In the genomic region with DNA sequence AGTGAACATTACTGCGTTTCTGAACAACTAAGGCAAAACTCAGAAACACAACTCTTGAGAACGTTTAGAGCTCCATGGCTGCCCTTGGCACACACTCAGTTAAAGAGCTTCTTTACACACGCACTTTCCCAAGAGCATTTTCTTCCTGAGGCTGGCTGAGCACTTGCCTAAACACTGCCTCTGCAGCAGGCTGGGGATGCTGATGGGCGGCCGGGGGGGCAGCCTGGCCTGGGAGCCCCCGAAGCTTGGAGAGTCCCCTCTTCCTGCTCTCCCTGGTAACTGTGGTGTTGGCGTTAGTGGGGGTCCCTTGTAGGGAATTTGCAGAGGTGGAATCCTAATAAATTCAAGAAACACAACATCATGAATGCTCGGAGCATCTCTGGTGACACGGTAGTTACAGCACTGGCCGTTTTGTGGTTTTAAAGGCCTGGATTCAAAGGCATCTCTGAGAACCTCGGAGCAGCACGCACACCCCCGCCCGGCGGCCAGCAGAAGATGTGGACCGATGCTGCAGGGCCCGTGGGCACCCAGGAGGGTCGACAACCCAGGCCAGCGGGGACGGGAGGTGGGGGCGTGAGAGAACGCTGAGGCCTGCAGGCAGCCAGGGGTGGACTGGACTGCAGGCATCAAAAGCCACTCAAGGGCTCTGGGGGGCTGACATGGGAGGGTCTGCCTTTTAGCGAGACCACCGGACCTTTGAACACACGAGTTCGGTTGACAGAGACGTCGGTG, we compare ENCODE assay signal across 25 cellular contexts. TPM values are rescaled to one million over a fixed set of nuclear protein-coding genes. Genes with fewer than 3 reads are reported as not detected.
DNase-seq lines count a peak whose midpoint lies in the region; ATAC-seq and TF ChIP-seq lines count a peak whose summit lies in the region.
"Had no signal": no experiment of that assay in that cellular context is flagged by ENCODE, and none has a peak within 500 bp of the region (broad histone marks: within the 10 kb centered on the region; RNA-seq: fewer than 3 reads in every experiment).

No MANE protein-coding gene starts in this region.

- no peak for ATAC-seq in esophagus mucosa
- ATAC-seq: A549 had no signal

- TF ChIP-seq EP300 in stomach (IDR thresholded peaks at IDR 0.05): no peak

- H3K36me3 ChIP-seq in H7 (replicated peaks; ENCODE audit: control insufficient read depth, insufficient read depth, low read length): no peaks in the 10 kb centered on the region
- H3K36me3 ChIP-seq in spleen: no peaks in the 10 kb centered on the region
- H3K36me3 ChIP-seq in stomach: no peaks in the 10 kb centered on the region
- H3K36me3 ChIP-seq: esophagus squamous epithelium, thyroid gland had no signal

- H3K36me3 Mint-ChIP-seq in immature natural killer cell: no peaks in the 10 kb centered on the region
- H3K36me3 Mint-ChIP-seq in type B pancreatic cell: no peaks in the 10 kb centered on the region

- intact Hi-C loops in spleen (cut with DNase I; ENCODE audit: low total_unique reads): no loop called here
- intact Hi-C loops in stomach (cut with DNase I; ENCODE audit: low total_unique reads): no loop called here

- TF ChIP-seq POLR2A in spleen (IDR thresholded peaks at IDR 0.05) (no peak), stomach (IDR thresholded peaks at IDR 0.05) (no peak)

- H3K4me1 ChIP-seq in spleen (peaks cover 3 to 16% (median 11%) of the 10 kb centered on the region in 6 donors), stomach (peaks cover 0 to 46% (median 18%) of the 10 kb centered on the region in 4 donors)
- H3K4me1 ChIP-seq: A549, thyroid gland had no signal

- 84 to 90% (median 87%) methylated on average over 25 to 28 of the region's 28 CpGs for WGBS in spleen, 5 donors
- WGBS in stomach, 5 donors: 81 to 85% (median 84%) methylated on average over 22 to 28 of the region's 28 CpGs

- DNase-seq in activated effector memory CD4-positive, alpha-beta T cell treated with anti-CD3 and anti-CD28 coated beads, Interleukin-2, amount 50 U/mL, for 16 hours: peak; percentile 52
- no peak for DNase-seq in activated effector memory CD4-positive, alpha-beta T cell treated with Interleukin-2 at 50 U/mL for 16 hours
- peak; percentile 42 for DNase-seq in H7
- DNase-seq in immature natural killer cell: no peak
- DNase-seq in spleen: peak; percentile 75
- no peak for DNase-seq in stomach
- no peak for DNase-seq in type B pancreatic cell (ENCODE audit: extremely low spot score, unreplicated experiment)
- DNase-seq: aorta, cortex of kidney, esophagus squamous epithelium, HCEC 1CT, left cardiac atrium, MM.1S, NCI-H1417, NCI-H2081, NCI-H446, NCI-H82, occipital lobe, SK-N-SH, thyroid gland had no signal

- peak overlapping the region in 6 of 8 donors; percentile 75 to 90 (median 80) for H3K27ac ChIP-seq in spleen
- H3K27ac ChIP-seq in stomach: no peak overlapping the region
- H3K27ac ChIP-seq: A549, esophagus squamous epithelium, thyroid gland had no signal

- TF ChIP-seq CTCF in spleen (IDR thresholded peaks at IDR 0.05 in 8 of 11, conservative IDR thresholded peaks at IDR 0.05 in 3 of 11) (no peak), stomach (IDR thresholded peaks at IDR 0.05) (no peak), type B pancreatic cell (conservative IDR thresholded peaks at IDR 0.05) (no peak)

- H3K27me3 ChIP-seq in H7 (ENCODE audit: control insufficient read depth, insufficient read depth, low read length) (peaks cover 4% of the 10 kb centered on the region; the same call in 1 of the 2 replicates), spleen (replicated peaks in 1 of 7) (peaks cover 0 to 79% (median 17%) of the 10 kb centered on the region in 7 donors), stomach (peaks cover 8 to 97% (median 16%) of the 10 kb centered on the region in 3 donors)
- H3K27me3 ChIP-seq: thyroid gland had no signal

- H3K4me1 Mint-ChIP-seq in immature natural killer cell (peaks cover 11 to 12% of the 10 kb centered on the region in 2 donors), type B pancreatic cell (ENCODE audit: unreplicated experiment) (peaks cover 8% of the 10 kb centered on the region)
- H3K4me1 Mint-ChIP-seq: endodermal cell had no signal

- H3K9me3 ChIP-seq in spleen (no peaks in the 10 kb centered on the region), stomach (no peaks in the 10 kb centered on the region)
- H3K9me3 ChIP-seq: A549, esophagus squamous epithelium, SK-N-SH, thyroid gland had no signal

- peaks cover 7 to 12% (median 11%) of the 10 kb centered on the region in 3 donors for H3K27me3 Mint-ChIP-seq in immature natural killer cell (ENCODE audit: low read depth in 3 of 3)
- H3K27me3 Mint-ChIP-seq in type B pancreatic cell: peaks cover 47% of the 10 kb centered on the region

- H3K9me3 Mint-ChIP-seq in immature natural killer cell: no peaks in the 10 kb centered on the region
- no peaks in the 10 kb centered on the region for H3K9me3 Mint-ChIP-seq in type B pancreatic cell
- H3K9me3 Mint-ChIP-seq: stimulated activated naive CD8-positive, alpha-beta T cell treated with anti-CD3 and anti-CD28 coated beads, Interleukin-15, Interleukin-2, amounts not matched to agents 100 ng/mL and 50 ng/mL, for 24 hours; T-helper 1 cell treated with Interleukin-12 subunit alpha and Interleukin-12 subunit beta and Interleukin-4 antibody, amounts not matched to agents 30 μg/mL and 1 μg/mL, for 36 hours had no signal

- H3K4me3 Mint-ChIP-seq in immature natural killer cell: no peak overlapping the region
- no peak overlapping the region for H3K4me3 Mint-ChIP-seq in type B pancreatic cell
- H3K4me3 Mint-ChIP-seq: endodermal cell had no signal

- H3K27ac Mint-ChIP-seq in immature natural killer cell: peak overlapping the region in 5 of 6 donors; percentile 93 to 99 (median 98)
- H3K27ac Mint-ChIP-seq in type B pancreatic cell: no peak overlapping the region
- H3K27ac Mint-ChIP-seq: endodermal cell had no signal

- no peak overlapping the region for H3K4me3 ChIP-seq in H7 (ENCODE audit: insufficient read depth, low read depth, low read length)
- no peak overlapping the region for H3K4me3 ChIP-seq in spleen
- H3K4me3 ChIP-seq in stomach: no peak overlapping the region
- H3K4me3 ChIP-seq: A549, esophagus squamous epithelium, thyroid gland had no signal

RNA-seq across cellular contexts. Expression of a gene that starts 45.4 kb away (rescaled TPM):
- total RNA-seq in H7 (2014; rRNA removed; shearing (Covaris generic)): 23.3 and 39.1 TPM in 2 replicates
- polyA plus RNA-seq in immature natural killer cell (under 1 TPM in 2 of 3 donors, not detected in 1; 0.19 to 0.30 TPM), spleen (1 to 10 TPM; 1.4 to 4.6 (median 1.5) TPM), stomach (10 to 100 TPM in 1 of 3 donors, 1 to 10 TPM in 2; 5.8 to 10.3 (median 9.2) TPM)
- total RNA-seq in spleen (10 to 100 TPM in 5 of 7 donors, 1 to 10 TPM in 2; 7.9 to 20.6 (median 13.2) TPM), stomach (10 to 100 TPM in 3 of 5 donors, 1 to 10 TPM in 2; 3.5 to 42.7 (median 19.6) TPM), esophagus mucosa (2.2 TPM), type B pancreatic cell (ENCODE audit: low replicate concordance) (20.5 and 30.9 TPM in 2 replicates)

RNA-seq across cellular contexts. Expression of a gene that starts 56.5 kb away (rescaled TPM):
- 28.0 and 59.8 TPM in 2 replicates for total RNA-seq in H7 (2014; rRNA removed; shearing (Covaris generic))
- polyA plus RNA-seq in immature natural killer cell (1 to 10 TPM in 2 of 3 donors, not detected in 1; 1.3 to 2.4 TPM), spleen (1 to 10 TPM; 1.8 to 3.5 (median 2.0) TPM), stomach (1 to 10 TPM; 1.7 to 4.8 (median 3.5) TPM)
- total RNA-seq in spleen (1 to 10 TPM in 5 of 7 donors, under 1 TPM in 2; 0.46 to 5.6 (median 2.3) TPM), stomach (1 to 10 TPM in 1 of 5 donors, not detected in 4; 1.3 TPM), esophagus mucosa (1.4 TPM), type B pancreatic cell (ENCODE audit: low replicate concordance) (3.0 and 3.5 TPM in 2 replicates)

Comparison
In these comparisons a context has a peak if more than half of its experiments do, and no peak if none do; other contexts are left out.
1. DNase-seq: peak in activated effector memory CD4-positive, alpha-beta T cell treated with anti-CD3 and anti-CD28 coated beads, Interleukin-2, amount 50 U/mL, for 16 hours (single experiment), H7 (single experiment) and spleen (single experiment); none in activated effector memory CD4-positive, alpha-beta T cell treated with Interleukin-2 at 50 U/mL for 16 hours (single experiment), immature natural killer cell (0 of 3), stomach (single experiment) and type B pancreatic cell (single experiment).
2. H3K27ac ChIP-seq: peak in spleen (6 of 8); none in stomach (0 of 5).